In the genomic region with DNA sequence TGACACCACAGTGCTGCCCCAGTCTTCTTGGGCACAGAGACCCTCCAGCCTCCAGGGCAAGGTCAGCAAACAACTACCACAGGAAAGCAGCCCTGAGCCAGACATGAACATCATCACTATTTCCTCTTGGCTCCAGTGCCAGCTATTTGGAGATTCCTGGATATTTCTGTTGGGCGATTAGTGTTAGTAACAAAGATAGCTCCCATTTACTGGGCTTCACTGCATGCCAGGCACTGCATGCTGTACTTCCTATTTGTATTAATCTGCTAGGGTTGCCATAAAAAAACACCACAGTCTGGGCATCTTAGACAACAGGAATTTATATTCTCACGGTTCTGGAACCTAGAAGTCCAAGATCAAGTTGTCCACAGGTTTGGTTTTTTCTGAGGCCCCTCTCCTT, we compare ENCODE assay signal across 28 cellular contexts.
A peak's percentile ranks its signal among the peaks of the same experiment; 100 is the strongest.
DNase-seq lines count a peak whose midpoint lies in the region; ATAC-seq, FAIRE-seq and TF ChIP-seq lines count a peak whose summit lies in the region.
"Had no signal": no experiment of that assay in that cellular context is flagged by ENCODE, and none has a peak within 500 bp of the region (broad histone marks: within the 10 kb centered on the region; RNA-seq: fewer than 3 reads in every experiment).

No MANE protein-coding gene starts in this region.

- H3K4me1 ChIP-seq in pancreas, result peaks cover 0 to 10% (median 7%) of the 10 kb centered on the region in 3 donors
- H3K4me1 ChIP-seq: HAP-1 had no signal

- no peaks in the 10 kb centered on the region for H3K9me3 Mint-ChIP-seq in Calu3 (ENCODE audit: low read depth, unreplicated experiment)
- H3K9me3 Mint-ChIP-seq: activated CD8-positive, alpha-beta T cell treated with anti-CD3 and anti-CD28 coated beads for 36 hours; activated naive CD4-positive, alpha-beta T cell treated with anti-CD3 and anti-CD28 coated beads, Interleukin-2, amount 50 U/mL, for 24 hours; central memory CD8-positive, alpha-beta T cell; stimulated activated effector memory CD8-positive, alpha-beta T cell treated with anti-CD3 and anti-CD28 coated beads, Interleukin-12 subunit alpha, Interleukin-12 subunit beta, amount 100 ng/mL, for 72 hours had no signal

- peak in 3 of 4 donors; percentile 32 to 47 (median 36) for ATAC-seq in pancreas
- ATAC-seq in GM18517 (IDR thresholded peaks at IDR 0.05; ENCODE audit: unreplicated experiment), result no peak
- no peak for ATAC-seq in GM21576 (IDR thresholded peaks at IDR 0.05; ENCODE audit: unreplicated experiment)
- no peak for ATAC-seq in HG03520 (IDR thresholded peaks at IDR 0.05; ENCODE audit: unreplicated experiment)
- ATAC-seq: activated CD8-positive, alpha-beta T cell treated with anti-CD3 and anti-CD28 coated beads for 36 hours; activated T-helper 17 cell treated with anti-CD3 and anti-CD28 coated beads, Interleukin-2, amount 50 U/mL, for 72 hours had no signal

- intact Hi-C loops in Calu3 (cut with micrococcal nuclease; ENCODE audit: unreplicated experiment) (loop anchor here (10.0 kb wide), 1 partner anchor 103 kb away; no protein-coding TSS in a partner anchor), pancreas (cut with DNase I) (no loop called here)

- TF ChIP-seq CTCF in Calu3 (IDR thresholded peaks at IDR 0.05; ENCODE audit: unreplicated experiment) (no peak), pancreas (IDR thresholded peaks at IDR 0.05) (no peak)

- no peak overlapping the region for H3K4me3 ChIP-seq in pancreas
- H3K4me3 ChIP-seq: HAP-1, K562, right atrium auricular region had no signal

- CTCF ChIA-PET in Calu3 (lab: Charles Lee), result interaction anchor here (0.7 kb wide), 1 partner anchor 1106 kb away, joined by 3 read pairs; no protein-coding TSS in a partner anchor

- WGBS in pancreas, 2 donors, result 52 to 57% methylated on average over 2 of the region's 2 CpGs

- H3K27ac ChIP-seq in pancreas, result peak overlapping the region in 1 of 4 donors; percentile 12
- H3K27ac ChIP-seq: C4-2B, right atrium auricular region had no signal

- H3K27me3 Mint-ChIP-seq in Calu3 (ENCODE audit: unreplicated experiment), result no peaks in the 10 kb centered on the region
- H3K27me3 Mint-ChIP-seq: activated CD8-positive, alpha-beta T cell treated with anti-CD3 and anti-CD28 coated beads for 36 hours; activated naive CD4-positive, alpha-beta T cell treated with anti-CD3 and anti-CD28 coated beads, Interleukin-2, amount 50 U/mL, for 24 hours; activated T-helper 17 cell treated with anti-CD3 and anti-CD28 coated beads, Interleukin-2, amount 50 U/mL, for 72 hours; central memory CD8-positive, alpha-beta T cell had no signal

- no peak for FAIRE-seq in pancreas (lab: Jason Lieb, UNC)
- FAIRE-seq: GM12891, islet of Langerhans, K562 had no signal

- no peak overlapping the region for H3K4me3 Mint-ChIP-seq in Calu3 (ENCODE audit: low read depth, unreplicated experiment)
- H3K4me3 Mint-ChIP-seq: activated CD8-positive, alpha-beta T cell treated with anti-CD3 and anti-CD28 coated beads for 36 hours; activated naive CD4-positive, alpha-beta T cell treated with anti-CD3 and anti-CD28 coated beads, Interleukin-2, amount 50 U/mL, for 24 hours; activated T-helper 17 cell treated with anti-CD3 and anti-CD28 coated beads, Interleukin-2, amount 50 U/mL, for 72 hours; central memory CD8-positive, alpha-beta T cell; natural killer cell; stimulated activated effector memory CD8-positive, alpha-beta T cell treated with anti-CD3 and anti-CD28 coated beads, Interleukin-12 subunit alpha, Interleukin-12 subunit beta, amount 100 ng/mL, for 72 hours had no signal

- peak overlapping the region; percentile 58 for H3K27ac Mint-ChIP-seq in Calu3 (ENCODE audit: unreplicated experiment)
- H3K27ac Mint-ChIP-seq: activated CD8-positive, alpha-beta T cell treated with anti-CD3 and anti-CD28 coated beads for 36 hours; activated naive CD4-positive, alpha-beta T cell treated with anti-CD3 and anti-CD28 coated beads, Interleukin-2, amount 50 U/mL, for 24 hours; activated T-helper 17 cell treated with anti-CD3 and anti-CD28 coated beads, Interleukin-2, amount 50 U/mL, for 72 hours; natural killer cell; stimulated activated effector memory CD8-positive, alpha-beta T cell treated with anti-CD3 and anti-CD28 coated beads, Interleukin-12 subunit alpha, Interleukin-12 subunit beta, amount 100 ng/mL, for 72 hours had no signal

- no peaks in the 10 kb centered on the region for H3K36me3 ChIP-seq in pancreas
- H3K36me3 ChIP-seq: HAP-1, right atrium auricular region had no signal

- H3K36me3 Mint-ChIP-seq in Calu3 (ENCODE audit: insufficient read depth, unreplicated experiment), result no peaks in the 10 kb centered on the region
- H3K36me3 Mint-ChIP-seq: activated naive CD4-positive, alpha-beta T cell treated with anti-CD3 and anti-CD28 coated beads, Interleukin-2, amount 50 U/mL, for 24 hours; natural killer cell; stimulated activated effector memory CD8-positive, alpha-beta T cell treated with anti-CD3 and anti-CD28 coated beads, Interleukin-12 subunit alpha, Interleukin-12 subunit beta, amount 100 ng/mL, for 72 hours had no signal

- no peaks in the 10 kb centered on the region for H3K9me3 ChIP-seq in pancreas
- H3K9me3 ChIP-seq: HAP-1, right atrium auricular region had no signal

- H3K4me1 Mint-ChIP-seq in Calu3 (ENCODE audit: low read depth, unreplicated experiment), result peaks cover 25% of the 10 kb centered on the region
- H3K4me1 Mint-ChIP-seq: activated T-helper 17 cell treated with anti-CD3 and anti-CD28 coated beads, Interleukin-2, amount 50 U/mL, for 72 hours; natural killer cell; stimulated activated effector memory CD8-positive, alpha-beta T cell treated with anti-CD3 and anti-CD28 coated beads, Interleukin-12 subunit alpha, Interleukin-12 subunit beta, amount 100 ng/mL, for 72 hours had no signal

- H3K27me3 ChIP-seq in pancreas, result no peaks in the 10 kb centered on the region
- H3K27me3 ChIP-seq: right atrium auricular region had no signal

- DNase-seq in Calu3 (no peak), M059J (ENCODE audit: low read depth) (peak; percentile 20), dermis microvascular lymphatic vessel endothelial cell (ENCODE audit: low read depth in 2 of 2) (peak; percentile 84 to 95), pancreas (no peak), T1000 (lab: John Stamatoyannopoulos, UW) (no peak)
- DNase-seq: activated CD8-positive, alpha-beta T cell treated with anti-CD3 and anti-CD28 coated beads for 36 hours; amygdala; midbrain; MM.1S; natural killer cell; NCI-H1417 treated with DMSO at 0.1 percent for 48 hours; NCI-H446; NCI-H82; stimulated activated CD4-positive, alpha-beta T cell treated with anti-CD3 and anti-CD28 coated beads, Interleukin-12 subunit alpha, Interleukin-12 subunit beta, amount 100 ng/mL, for 4 hours; stimulated activated CD4-positive, alpha-beta T cell treated with anti-CD3 and anti-CD28 coated beads, Interleukin-4, amount 100 ng/mL, for 24 hours had no signal

- no TSS peak for BruUV-seq in Calu3 (replicated peaks; lab: Mats Ljungman, UMichigan)

Comparison
In these comparisons a context has a peak if more than half of its experiments do, and no peak if none do; other contexts are left out.
1. DNase-seq: peak in M059J (single experiment) and dermis microvascular lymphatic vessel endothelial cell (2 of 2); none in Calu3 (single experiment), pancreas (0 of 6) and T1000 (single experiment).
2. ATAC-seq: peak in pancreas (3 of 4); none in GM18517 (single experiment), GM21576 (single experiment) and HG03520 (single experiment).